In genomic region chr7:132518839-132519173, GRCh38 we compare ENCODE assay signal across 18 cellular contexts. TPM values are rescaled to one million over a fixed set of nuclear protein-coding genes. Genes with fewer than 3 reads are reported as not detected.
DNase-seq lines count a peak whose midpoint lies in the region; ATAC-seq and TF ChIP-seq lines count a peak whose summit lies in the region.
"Had no signal": no experiment of that assay in that cellular context is flagged by ENCODE, and none has a peak within 500 bp of the region (broad histone marks: within the 10 kb centered on the region; RNA-seq: fewer than 3 reads in every experiment).

No MANE protein-coding gene starts in this region.

- H3K4me1 ChIP-seq in testis (peaks cover 16% of the 10 kb centered on the region), esophagus muscularis mucosa (peaks cover 16 to 38% (median 29%) of the 10 kb centered on the region in 4 donors)
- H3K4me1 ChIP-seq: A549, BLaER1 had no signal

- no peak for ATAC-seq in activated CD8-positive, alpha-beta T cell treated with anti-CD3 and anti-CD28 coated beads, Interleukin-2, amount 10 ng/mL, durations not matched to agents 7 days and 5 days
- ATAC-seq in activated CD8-positive, alpha-beta T cell treated with anti-CD3 and anti-CD28 coated beads for 36 hours: no peak
- ATAC-seq: CD8-positive, alpha-beta T cell had no signal

- no peak overlapping the region for H3K27ac ChIP-seq in testis
- no peak overlapping the region for H3K27ac ChIP-seq in esophagus muscularis mucosa (replicated peaks in 1 of 4)
- H3K27ac ChIP-seq: 22Rv1, A549, BLaER1 had no signal

- CTCF ChIA-PET in activated CD8-positive, alpha-beta T cell treated with anti-CD3 and anti-CD28 coated beads, Interleukin-2, amount 10 ng/mL, durations not matched to agents 7 days and 5 days (lab: Charles Lee): interaction anchor here (1.3 to 3.9 kb wide), 3 partner anchors 42 to 62 kb away, joined by 4 to 15 read pairs (median 4); no protein-coding TSS in a partner anchor
- CTCF ChIA-PET in activated CD8-positive, alpha-beta T cell treated with anti-CD3 and anti-CD28 coated beads for 36 hours (lab: Charles Lee): interaction anchor here (1.3 kb wide), 1 partner anchor 25 kb away, joined by 3 read pairs; no protein-coding TSS in a partner anchor

- 31 to 41% methylated on average over 6 of the region's 6 CpGs for WGBS in testis, 2 donors
- WGBS in esophagus muscularis mucosa: 68% methylated on average over 6 of the region's 6 CpGs

- TF ChIP-seq EP300 in esophagus muscularis mucosa (IDR thresholded peaks at IDR 0.05): no peak

- peak overlapping the region; percentile 35 for H3K27ac Mint-ChIP-seq in activated CD8-positive, alpha-beta T cell treated with anti-CD3 and anti-CD28 coated beads, Interleukin-2, amount 10 ng/mL, durations not matched to agents 7 days and 5 days
- H3K27ac Mint-ChIP-seq in activated CD8-positive, alpha-beta T cell treated with anti-CD3 and anti-CD28 coated beads for 36 hours: no peak overlapping the region
- H3K27ac Mint-ChIP-seq: CD8-positive, alpha-beta T cell; H9 had no signal

- intact Hi-C loops in activated CD8-positive, alpha-beta T cell treated with anti-CD3 and anti-CD28 coated beads for 36 hours (cut with micrococcal nuclease): no loop called here
- intact Hi-C loops in testis (cut with DNase I; ENCODE audit: low total_unique reads): no loop called here
- intact Hi-C loops in esophagus muscularis mucosa (cut with DNase I): loop anchor here (5.0 kb wide), 1 partner anchor 58 kb away; the partner anchor contains the start of gene PLXNA4

- H3K9me3 Mint-ChIP-seq in activated CD8-positive, alpha-beta T cell treated with anti-CD3 and anti-CD28 coated beads, Interleukin-2, amount 10 ng/mL, durations not matched to agents 7 days and 5 days (ENCODE audit: insufficient read depth): no peaks in the 10 kb centered on the region
- no peaks in the 10 kb centered on the region for H3K9me3 Mint-ChIP-seq in activated CD8-positive, alpha-beta T cell treated with anti-CD3 and anti-CD28 coated beads for 36 hours
- H3K9me3 Mint-ChIP-seq: CD14-positive monocyte; CD8-positive, alpha-beta T cell; H9 had no signal

- H3K9me3 ChIP-seq in testis (no peaks in the 10 kb centered on the region), esophagus muscularis mucosa (no peaks in the 10 kb centered on the region)
- H3K9me3 ChIP-seq: A549, BLaER1 had no signal

- POLR2A ChIA-PET in activated CD8-positive, alpha-beta T cell treated with anti-CD3 and anti-CD28 coated beads, Interleukin-2, amount 10 ng/mL, durations not matched to agents 7 days and 5 days (lab: Charles Lee): no interaction called here
- POLR2A ChIA-PET in activated CD8-positive, alpha-beta T cell treated with anti-CD3 and anti-CD28 coated beads for 36 hours (lab: Charles Lee): no interaction called here

- no peak for DNase-seq in activated CD8-positive, alpha-beta T cell treated with anti-CD3 and anti-CD28 coated beads, Interleukin-2, amount 10 ng/mL, durations not matched to agents 7 days and 5 days
- DNase-seq in activated CD8-positive, alpha-beta T cell treated with anti-CD3 and anti-CD28 coated beads for 36 hours: no peak
- peak; percentile 21 for DNase-seq in Ammon's horn (ENCODE audit: low spot score)
- DNase-seq in medulla oblongata (ENCODE audit: extremely low spot score): peak; percentile 47
- DNase-seq in testis: peak; percentile 56
- DNase-seq in esophagus muscularis mucosa (ENCODE audit: extremely low spot score): no peak
- no peak for DNase-seq in dedifferentiated amniotic fluid mesenchymal stem cell (ENCODE audit: extremely low spot score)
- DNase-seq: CD8-positive, alpha-beta T cell; DMS79 treated with DMSO at 0.1 percent for 48 hours; IMR-90 had no signal

- H3K4me3 Mint-ChIP-seq in activated CD8-positive, alpha-beta T cell treated with anti-CD3 and anti-CD28 coated beads, Interleukin-2, amount 10 ng/mL, durations not matched to agents 7 days and 5 days: no peak overlapping the region
- H3K4me3 Mint-ChIP-seq in activated CD8-positive, alpha-beta T cell treated with anti-CD3 and anti-CD28 coated beads for 36 hours: no peak overlapping the region
- H3K4me3 Mint-ChIP-seq: CD14-positive monocyte; CD8-positive, alpha-beta T cell; H9 had no signal

- no peaks in the 10 kb centered on the region for H3K27me3 ChIP-seq in testis
- no peaks in the 10 kb centered on the region for H3K27me3 ChIP-seq in esophagus muscularis mucosa
- H3K27me3 ChIP-seq: BLaER1 had no signal

- no peak for TF ChIP-seq CTCF in activated CD8-positive, alpha-beta T cell treated with anti-CD3 and anti-CD28 coated beads for 36 hours (IDR thresholded peaks at IDR 0.05)
- no peak for TF ChIP-seq CTCF in testis (IDR thresholded peaks at IDR 0.05)
- no peak for TF ChIP-seq CTCF in esophagus muscularis mucosa (IDR thresholded peaks at IDR 0.05)

- peaks cover 55% of the 10 kb centered on the region for H3K36me3 Mint-ChIP-seq in activated CD8-positive, alpha-beta T cell treated with anti-CD3 and anti-CD28 coated beads, Interleukin-2, amount 10 ng/mL, durations not matched to agents 7 days and 5 days (ENCODE audit: low read depth)
- H3K36me3 Mint-ChIP-seq in activated CD8-positive, alpha-beta T cell treated with anti-CD3 and anti-CD28 coated beads for 36 hours (ENCODE audit: low read depth): no peaks in the 10 kb centered on the region
- H3K36me3 Mint-ChIP-seq: CD14-positive monocyte; CD8-positive, alpha-beta T cell had no signal

- H3K27me3 Mint-ChIP-seq in activated CD8-positive, alpha-beta T cell treated with anti-CD3 and anti-CD28 coated beads, Interleukin-2, amount 10 ng/mL, durations not matched to agents 7 days and 5 days (ENCODE audit: low read depth): no peaks in the 10 kb centered on the region
- H3K27me3 Mint-ChIP-seq in activated CD8-positive, alpha-beta T cell treated with anti-CD3 and anti-CD28 coated beads for 36 hours: no peaks in the 10 kb centered on the region

- peaks cover 36% of the 10 kb centered on the region for H3K4me1 Mint-ChIP-seq in activated CD8-positive, alpha-beta T cell treated with anti-CD3 and anti-CD28 coated beads, Interleukin-2, amount 10 ng/mL, durations not matched to agents 7 days and 5 days (ENCODE audit: low read depth)
- no peaks in the 10 kb centered on the region for H3K4me1 Mint-ChIP-seq in activated CD8-positive, alpha-beta T cell treated with anti-CD3 and anti-CD28 coated beads for 36 hours (ENCODE audit: low read depth)

- H3K4me3 ChIP-seq in testis (no peak overlapping the region), esophagus muscularis mucosa (no peak overlapping the region)
- H3K4me3 ChIP-seq: A549, BLaER1, GM12878, K562 had no signal

- H3K36me3 ChIP-seq in testis (ENCODE audit: low read depth, missing control alignments): no peaks in the 10 kb centered on the region
- H3K36me3 ChIP-seq in esophagus muscularis mucosa: no peaks in the 10 kb centered on the region
- H3K36me3 ChIP-seq: BLaER1 had no signal

- no peak for TF ChIP-seq POLR2A in testis (IDR thresholded peaks at IDR 0.05)
- no peak for TF ChIP-seq POLR2A in esophagus muscularis mucosa (IDR thresholded peaks at IDR 0.05; ENCODE audit: low read depth)

RNA-seq across cellular contexts. Expression of gene PLXNA4, which starts 57.5 kb away (rescaled TPM):
- 10 to 100 TPM; 45.4 to 47.2 TPM for total RNA-seq in activated CD8-positive, alpha-beta T cell treated with anti-CD3 and anti-CD28 coated beads, Interleukin-2, amount 10 ng/mL, durations not matched to agents 7 days and 5 days
- under 1 TPM; 0.18 to 0.70 TPM for total RNA-seq in activated CD8-positive, alpha-beta T cell treated with anti-CD3 and anti-CD28 coated beads for 36 hours
- 1 to 10 TPM; 3.8 to 5.5 TPM for total RNA-seq in testis
- 3.4 TPM for polyA plus RNA-seq in testis (ENCODE audit: insufficient read depth, low read depth, low replicate concordance)
- total RNA-seq in esophagus muscularis mucosa: 1 to 10 TPM; 5.0 to 9.5 (median 6.6) TPM
- total RNA-seq: Calu3 had no signal
- polyA plus RNA-seq: CD14-positive monocyte, GM12878, K562 had no signal

Comparison
In these comparisons a context has a peak if more than half of its experiments do, and no peak if none do; other contexts are left out.
1. RNA of gene PLXNA4, which starts 57.5 kb away (total RNA-seq): 45.4 to 47.2 TPM in activated CD8-positive, alpha-beta T cell treated with anti-CD3 and anti-CD28 coated beads, Interleukin-2, amount 10 ng/mL, durations not matched to agents 7 days and 5 days; 5.0 to 9.5 TPM in esophagus muscularis mucosa, 3.8 to 5.5 TPM in testis and 0.18 to 0.70 TPM in activated CD8-positive, alpha-beta T cell treated with anti-CD3 and anti-CD28 coated beads for 36 hours; every median in the first group is over 4 times any median in the second.
2. DNase-seq: peak in Ammon's horn (single experiment), medulla oblongata (single experiment) and testis (single experiment); none in activated CD8-positive, alpha-beta T cell treated with anti-CD3 and anti-CD28 coated beads, Interleukin-2, amount 10 ng/mL, durations not matched to agents 7 days and 5 days (single experiment), activated CD8-positive, alpha-beta T cell treated with anti-CD3 and anti-CD28 coated beads for 36 hours (single experiment), esophagus muscularis mucosa (single experiment) and dedifferentiated amniotic fluid mesenchymal stem cell (single experiment).